ENCODE assay signal across 1 cellular context in the genomic region with DNA sequence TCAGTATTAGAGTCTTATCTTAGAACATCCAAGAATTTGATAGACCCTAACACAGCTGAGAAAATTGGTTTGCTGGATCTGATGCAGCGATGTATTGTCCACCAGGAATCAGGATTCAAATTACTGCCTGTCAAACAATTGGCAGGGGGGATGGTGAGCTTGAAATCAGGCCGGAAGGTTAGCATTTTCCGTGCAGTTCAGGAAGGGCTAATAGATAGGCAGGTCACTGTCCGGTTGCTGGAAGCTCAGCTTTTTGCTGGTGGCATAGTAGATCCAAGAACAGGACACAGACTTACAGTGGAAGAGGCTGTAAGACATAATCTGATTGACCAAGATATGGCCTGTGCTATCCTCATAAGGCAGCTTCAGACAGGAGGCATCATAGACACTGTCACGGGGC.
TF ChIP-seq lines count a peak whose summit lies in the region.

No MANE protein-coding gene starts in this region.

TF ChIP-seq in GM23338, 12 proteins besides CTCF, POLR2A, EP300 and RAD21 (continued from another document):
- no peak for TF ChIP-seq ZNF462 (CRISPR knock-in tag; IDR thresholded peaks at IDR 0.05)
- no peak for TF ChIP-seq CREB1 (CRISPR knock-in tag; IDR thresholded peaks at IDR 0.05; ENCODE audit: low read depth)
- no peak for TF ChIP-seq EZH2phosphoT487 (IDR thresholded peaks at IDR 0.05; ENCODE audit: unreplicated experiment)
- TF ChIP-seq EZH2 (IDR thresholded peaks at IDR 0.05; ENCODE audit: low read depth, unreplicated experiment): no peak
- no peak for TF ChIP-seq REST (IDR thresholded peaks at IDR 0.05; ENCODE audit: unreplicated experiment)
- TF ChIP-seq ZNF114 (CRISPR knock-in tag; IDR thresholded peaks at IDR 0.05): no peak
- TF ChIP-seq STAT1 (IDR thresholded peaks at IDR 0.05; ENCODE audit: unreplicated experiment): no peak
- TF ChIP-seq POLR2AphosphoS5 (IDR thresholded peaks at IDR 0.05; ENCODE audit: low read depth): no peak
- no peak for TF ChIP-seq NANOG (IDR thresholded peaks at IDR 0.05; ENCODE audit: borderline replicate concordance)
- no peak for TF ChIP-seq ZNF331 (CRISPR knock-in tag; IDR thresholded peaks at IDR 0.05; ENCODE audit: low read depth)
- TF ChIP-seq, protein P1, sequence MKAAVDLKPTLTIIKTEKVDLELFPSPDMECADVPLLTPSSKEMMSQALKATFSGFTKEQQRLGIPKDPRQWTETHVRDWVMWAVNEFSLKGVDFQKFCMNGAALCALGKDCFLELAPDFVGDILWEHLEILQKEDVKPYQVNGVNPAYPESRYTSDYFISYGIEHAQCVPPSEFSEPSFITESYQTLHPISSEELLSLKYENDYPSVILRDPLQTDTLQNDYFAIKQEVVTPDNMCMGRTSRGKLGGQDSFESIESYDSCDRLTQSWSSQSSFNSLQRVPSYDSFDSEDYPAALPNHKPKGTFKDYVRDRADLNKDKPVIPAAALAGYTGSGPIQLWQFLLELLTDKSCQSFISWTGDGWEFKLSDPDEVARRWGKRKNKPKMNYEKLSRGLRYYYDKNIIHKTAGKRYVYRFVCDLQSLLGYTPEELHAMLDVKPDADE (IDR thresholded peaks at IDR 0.05): no peak
